In the genomic region with DNA sequence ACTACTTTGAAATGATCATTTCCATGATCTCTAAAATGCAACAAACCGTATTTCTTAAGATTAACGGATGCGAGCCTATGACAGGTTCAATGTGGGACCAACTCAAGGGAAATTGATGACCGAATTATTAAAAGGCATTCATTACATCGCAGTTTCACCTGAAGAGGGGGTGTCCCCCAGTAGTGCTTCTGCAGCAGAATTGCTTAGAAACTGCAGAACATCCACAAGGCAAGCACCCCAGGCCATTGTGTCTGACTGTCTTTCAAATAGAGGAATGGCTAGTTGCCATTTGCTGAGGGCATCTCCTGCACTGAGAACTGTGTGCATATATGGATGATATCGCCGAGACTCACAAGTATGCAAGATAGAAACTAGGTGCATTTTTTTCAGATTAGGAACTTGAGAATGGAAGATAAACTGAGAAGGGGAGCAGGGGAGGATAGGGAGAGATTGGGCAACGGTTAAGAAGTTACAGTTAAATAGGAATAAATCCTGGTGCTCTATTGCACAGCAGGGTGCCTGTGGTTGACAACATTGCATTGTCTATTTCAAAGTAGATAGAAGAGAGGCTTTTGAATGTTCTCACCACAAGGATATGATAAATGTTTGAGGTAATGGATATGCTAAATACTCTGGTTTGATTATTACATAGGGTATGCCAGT, we compare ENCODE assay signal across 13 cellular contexts.
DNase-seq lines count a peak whose midpoint lies in the region; TF ChIP-seq lines count a peak whose summit lies in the region.
"Had no signal": no experiment of that assay in that cellular context is flagged by ENCODE, and none has a peak within 500 bp of the region (broad histone marks: within the 10 kb centered on the region; RNA-seq: fewer than 3 reads in every experiment).

No MANE protein-coding gene starts in this region.

- H3K27ac ChIP-seq in brain microvascular endothelial cell (no peak overlapping the region), tibial nerve (peak overlapping the region in 1 of 4 donors; percentile 58)
- H3K27ac ChIP-seq: WERI-Rb-1 had no signal

- TF ChIP-seq POLR2A in tibial nerve (IDR thresholded peaks at IDR 0.05), result no peak

- no peaks in the 10 kb centered on the region for H3K36me3 ChIP-seq in brain microvascular endothelial cell (replicated peaks)
- H3K36me3 ChIP-seq in tibial nerve, result no peaks in the 10 kb centered on the region
- H3K36me3 ChIP-seq: WERI-Rb-1 had no signal

- H3K27me3 ChIP-seq in brain microvascular endothelial cell (replicated peaks) (no peaks in the 10 kb centered on the region), tibial nerve (no peaks in the 10 kb centered on the region)

- 95% methylated on average over 8 of the region's 8 CpGs for WGBS in tibial nerve, 2 donors

- H3K9me3 ChIP-seq in tibial nerve, result no peaks in the 10 kb centered on the region

- TF ChIP-seq CTCF in GM12875 (IDR thresholded peaks at IDR 0.05; ENCODE audit: borderline replicate concordance, insufficient read depth, low read depth, low read length) (no peak), brain microvascular endothelial cell (IDR thresholded peaks at IDR 0.05; ENCODE audit: low read depth, low read length, missing control alignments) (no peak), tibial nerve (IDR thresholded peaks at IDR 0.05) (no peak)

- in situ Hi-C loops in brain microvascular endothelial cell (cut with HindIII; ENCODE audit: low pct_ligation_motif_present, low sequenced_read_pairs), result no loop called here

- DNase-seq in A172 (ENCODE audit: low spot score) (peak; percentile 25), NCI-H226 (peak; percentile 96), brain microvascular endothelial cell (peak; percentile 46), NCI-H2171 (lab: John Stamatoyannopoulos, UW) (no peak), tibial nerve (ENCODE audit: low spot score in 2 of 2) (no peak), NCI-H526 (lab: John Stamatoyannopoulos, UW) (no peak), NCI-H524 (lab: John Stamatoyannopoulos, UW) (no peak)
- DNase-seq: activated naive CD4-positive, alpha-beta T cell treated with anti-CD3 and anti-CD28 coated beads, Interleukin-2, amount 10 ng/mL, durations not matched to agents 7 days and 5 days; GOT3; NCI-H2029 treated with DMSO at 0.1 percent for 48 hours; WERI-Rb-1 had no signal

- no peak for TF ChIP-seq EP300 in tibial nerve (IDR thresholded peaks at IDR 0.05)

- H3K4me3 ChIP-seq in GM12875 (ENCODE audit: low read depth, low read length) (peak overlapping the region; percentile 7), brain microvascular endothelial cell (ENCODE audit: low read depth, low read length) (no peak overlapping the region), tibial nerve (no peak overlapping the region)
- H3K4me3 ChIP-seq: smooth muscle cell had no signal

- H3K4me1 ChIP-seq in tibial nerve, result peaks cover 0 to 19% (median 0%) of the 10 kb centered on the region in 4 donors

Comparison
In these comparisons a context has a peak if more than half of its experiments do, and no peak if none do; other contexts are left out.
1. DNase-seq: peak in A172 (single experiment), NCI-H226 (single experiment) and brain microvascular endothelial cell (single experiment); none in NCI-H2171 (single experiment), tibial nerve (0 of 2), NCI-H526 (0 of 2) and NCI-H524 (0 of 2).